ENCODE assay signal across 8 cellular contexts in the genomic region with DNA sequence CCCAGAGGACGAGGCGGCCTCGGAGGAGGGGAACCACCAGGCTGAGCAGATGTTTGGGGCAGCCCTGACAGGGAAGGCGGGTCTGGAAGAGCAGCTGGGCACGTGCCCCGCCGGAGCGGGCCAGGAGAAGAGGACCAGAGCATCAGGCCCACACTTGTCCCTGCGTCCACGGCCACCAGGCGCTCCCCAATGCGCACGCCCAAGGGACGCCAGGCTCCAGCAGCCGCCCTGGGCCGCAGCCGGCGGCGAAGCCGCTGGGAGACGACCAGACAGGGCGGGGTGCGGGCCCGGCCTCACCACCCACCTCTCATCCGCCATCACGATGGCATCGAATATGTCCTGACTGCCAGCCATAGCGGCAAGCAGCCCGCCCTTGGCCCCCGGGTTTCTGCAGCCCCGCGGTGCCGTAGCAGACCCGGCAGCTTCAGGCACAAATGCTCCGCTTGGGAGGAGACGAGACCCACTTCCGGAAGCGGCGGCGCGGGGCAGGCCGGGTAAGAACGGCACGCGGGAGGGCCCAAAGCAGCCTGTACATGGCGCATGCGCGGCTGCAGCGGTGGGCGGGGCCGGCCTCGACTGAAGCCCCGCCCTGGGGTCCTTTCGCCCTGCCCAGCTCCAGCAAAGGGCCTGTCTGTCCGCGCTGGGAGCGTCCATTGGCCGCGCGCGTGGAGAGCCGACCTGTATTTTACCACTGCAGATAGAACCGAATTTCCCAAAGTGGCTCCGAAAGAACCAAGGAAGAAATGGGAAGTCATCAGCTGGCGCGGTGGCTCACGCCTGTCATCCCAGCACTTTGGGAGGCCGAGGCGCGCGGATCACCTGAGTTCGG. TPM values are rescaled to one million over a fixed set of nuclear protein-coding genes. Genes with fewer than 3 reads are reported as not detected.
DNase-seq lines count a peak whose midpoint lies in the region; FAIRE-seq and TF ChIP-seq lines count a peak whose summit lies in the region.

A gene with protein sequence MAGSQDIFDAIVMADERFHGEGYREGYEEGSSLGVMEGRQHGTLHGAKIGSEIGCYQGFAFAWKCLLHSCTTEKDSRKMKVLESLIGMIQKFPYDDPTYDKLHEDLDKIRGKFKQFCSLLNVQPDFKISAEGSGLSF (minus strand): TSS at position 468 of the 829 bp plus-strand sequence. CDS start 114 bp downstream, at position 354.

- FAIRE-seq in G401.6 (lab: Jason Lieb, UNC) (peak; percentile 82), frontal cortex (lab: Jason Lieb, UNC) (no peak)

- peak within 1 kb of the TSS; percentile 97 for H2AK5ac ChIP-seq in neuronal stem cell (ENCODE audit: low read depth, low read length)

- H3K14ac ChIP-seq in neuronal stem cell (ENCODE audit: low read length) = peak within 1 kb of the TSS; percentile 97

- H3K4me1 ChIP-seq in HEK293 (ENCODE audit: control insufficient read depth, insufficient read depth, low read length) = peaks cover 4% of the 10 kb centered on the region; the same call in 1 of the 2 replicates
- peaks cover 5 to 6% of the 10 kb centered on the region in 2 donors for H3K4me1 ChIP-seq in neuronal stem cell (ENCODE audit: control insufficient read depth in 2 of 2, insufficient read depth in 1 of 2, low read depth in 1 of 2, low read length in 2 of 2)
- H3K4me1 ChIP-seq in subcutaneous abdominal adipose tissue (ENCODE audit: control insufficient read depth in 5 of 5, insufficient read depth in 5 of 5, low read length in 5 of 5) = peaks cover 11 to 36% (median 27%) of the 10 kb centered on the region in 5 donors

- H3K27ac Mint-ChIP-seq in activated naive CD4-positive, alpha-beta T cell treated with anti-CD3 and anti-CD28 coated beads for 36 hours = peak within 1 kb of the TSS; percentile 78

- H3K36me3 ChIP-seq in HEK293 (ENCODE audit: control insufficient read depth in 2 of 2, insufficient read depth in 1 of 2, low read length in 2 of 2) = peaks cover 3 to 31% of the 10 kb centered on the region in 2 experiments; a peak in 2 of 3 replicates
- H3K36me3 ChIP-seq in neuronal stem cell (replicated peaks in 1 of 2; ENCODE audit: control insufficient read depth in 2 of 2, insufficient read depth in 2 of 2, low read length in 2 of 2) = peaks cover 8 to 31% of the 10 kb centered on the region in 2 donors
- H3K36me3 ChIP-seq in subcutaneous abdominal adipose tissue (ENCODE audit: control insufficient read depth in 5 of 5, insufficient read depth in 5 of 5, low read length in 5 of 5) = peaks cover 6 to 23% (median 19%) of the 10 kb centered on the region in 5 donors

- H2BK120ac ChIP-seq in neuronal stem cell (ENCODE audit: low read depth, low read length) = no peak within 1 kb of the TSS

- intact Hi-C loops in activated naive CD4-positive, alpha-beta T cell treated with anti-CD3 and anti-CD28 coated beads for 36 hours (cut with micrococcal nuclease) = loop anchor here (5.0 kb wide), 1 partner anchor 527 kb away; a partner anchor contains a TSS

- H3K4me3 Mint-ChIP-seq in activated naive CD4-positive, alpha-beta T cell treated with anti-CD3 and anti-CD28 coated beads for 36 hours = peak within 1 kb of the TSS; percentile 90

- H2BK15ac ChIP-seq in neuronal stem cell (ENCODE audit: low read length) = peak within 1 kb of the TSS; percentile 75

- DNase-seq in MV-4-11 (lab: John Stamatoyannopoulos, UW) (peak; percentile 89), SK-N-DZ (ENCODE audit: low spot score) (peak; percentile 94), frontal cortex (ENCODE audit: low spot score in 2 of 2) (peak; percentile 98 to 99), neuronal stem cell (ENCODE audit: low spot score) (peak; percentile 92)
- DNase-seq in activated naive CD4-positive, alpha-beta T cell treated with anti-CD3 and anti-CD28 coated beads for 36 hours = peak; percentile 95

- peak within 1 kb of the TSS; percentile 67 for H3K27ac ChIP-seq in HEK293 (ENCODE audit: extremely low read depth, low read depth, low read length)
- no peak within 1 kb of the TSS for H3K27ac ChIP-seq in neuronal stem cell (replicated peaks; ENCODE audit: low read length)
- H3K27ac ChIP-seq in subcutaneous abdominal adipose tissue (ENCODE audit: low read depth, low read length) = peak within 1 kb of the TSS; percentile 86

- TF ChIP-seq CTCF in HEK293 (tag by site-specific recombination; IDR thresholded peaks at IDR 0.05) = peak; percentile 25; the same call in 1 of the 2 replicates

- H3K9ac ChIP-seq in neuronal stem cell (ENCODE audit: low read depth, low read length, poor library complexity) (peak within 1 kb of the TSS; percentile 100), subcutaneous abdominal adipose tissue (ENCODE audit: low read length in 5 of 5) (peak within 1 kb of the TSS; percentile 81 to 99 (median 99))

- peak within 1 kb of the TSS; percentile 46 for H2BK12ac ChIP-seq in neuronal stem cell (ENCODE audit: low read length)

- CTCF ChIA-PET in HEK293 (lab: Yijun Ruan, JAX) = interaction anchor here (0.6 to 2.0 kb wide), 7 partner anchors 13 to 713 kb away, joined by 3 to 8 read pairs (median 4); no protein-coding TSS in a partner anchor
- CTCF ChIA-PET in activated naive CD4-positive, alpha-beta T cell treated with anti-CD3 and anti-CD28 coated beads for 36 hours (lab: Charles Lee) = interaction anchor here (0.7 to 2.4 kb wide), 3 partner anchors 32 to 236 kb away, joined by 3 to 6 read pairs (median 4); no protein-coding TSS in a partner anchor

- H3K9me3 ChIP-seq in HEK293 (ENCODE audit: control insufficient read depth, insufficient read depth, low read depth, low read length) (no peaks in the 10 kb centered on the region), neuronal stem cell (replicated peaks in 1 of 2; ENCODE audit: control insufficient read depth in 2 of 2, insufficient read depth in 1 of 2, low read depth in 1 of 2, low read length in 2 of 2) (no peaks in the 10 kb centered on the region), subcutaneous abdominal adipose tissue (ENCODE audit: control insufficient read depth in 5 of 5, low read length in 5 of 5) (no peaks in the 10 kb centered on the region)

- no peak within 1 kb of the TSS for H4K91ac ChIP-seq in neuronal stem cell (ENCODE audit: low read depth, low read length, poor library complexity)

- H3K27me3 ChIP-seq in neuronal stem cell (ENCODE audit: control insufficient read depth in 3 of 3, insufficient read depth in 3 of 3, low read depth in 1 of 3, low read length in 3 of 3) = no peaks in the 10 kb centered on the region
- no peaks in the 10 kb centered on the region for H3K27me3 ChIP-seq in subcutaneous abdominal adipose tissue (ENCODE audit: control insufficient read depth in 5 of 5, insufficient read depth in 4 of 5, low read length in 5 of 5)

- no peaks in the 10 kb centered on the region for H3K9me3 Mint-ChIP-seq in activated naive CD4-positive, alpha-beta T cell treated with anti-CD3 and anti-CD28 coated beads for 36 hours

- peak within 1 kb of the TSS; percentile 93 for H3K23ac ChIP-seq in neuronal stem cell (ENCODE audit: low read depth, low read length, poor library complexity)

- peaks cover 23% of the 10 kb centered on the region for H3K4me1 Mint-ChIP-seq in activated naive CD4-positive, alpha-beta T cell treated with anti-CD3 and anti-CD28 coated beads for 36 hours (ENCODE audit: low read depth)

- peak within 1 kb of the TSS; percentile 89 for H2AFZ ChIP-seq in neuronal stem cell (ENCODE audit: low read length)

- no CpG with 5 or more reads among the region's 72 CpGs for WGBS in neuronal stem cell (ENCODE audit: extremely low coverage in 2 of 2, insufficient read length in 2 of 2, insufficient replicate concordance in 1 of 2), 2 donors

- H3K18ac ChIP-seq in neuronal stem cell (ENCODE audit: low read length) = peak within 1 kb of the TSS; percentile 94

- H3K79me1 ChIP-seq in neuronal stem cell (ENCODE audit: low read depth, low read length) = peaks cover 5% of the 10 kb centered on the region

- H2BK5ac ChIP-seq in neuronal stem cell (ENCODE audit: low read length) = peak within 1 kb of the TSS; percentile 94

- POLR2A ChIA-PET in HEK293 (lab: Yijun Ruan, JAX) = interaction anchor here (0.6 to 2.0 kb wide), 13 partner anchors 8 to 626 kb away, joined by 3 to 6 read pairs (median 4); a partner anchor contains a TSS

- H3K4me2 ChIP-seq in neuronal stem cell (ENCODE audit: insufficient read depth, low read length, poor library complexity, severe bottlenecking) = peak within 1 kb of the TSS; percentile 86

- peak within 1 kb of the TSS; percentile 93 for H3K4ac ChIP-seq in neuronal stem cell (ENCODE audit: low read length)

- peaks cover 4% of the 10 kb centered on the region for H3K36me3 Mint-ChIP-seq in activated naive CD4-positive, alpha-beta T cell treated with anti-CD3 and anti-CD28 coated beads for 36 hours (ENCODE audit: low read depth)

- H4K8ac ChIP-seq in neuronal stem cell (ENCODE audit: low read depth, low read length) = peak within 1 kb of the TSS; percentile 56

- H3K27me3 Mint-ChIP-seq in activated naive CD4-positive, alpha-beta T cell treated with anti-CD3 and anti-CD28 coated beads for 36 hours (ENCODE audit: low read depth) = no peaks in the 10 kb centered on the region

- peak within 1 kb of the TSS; percentile 92 for H3K4me3 ChIP-seq in HEK293 (ENCODE audit: low read depth, low read length)
- H3K4me3 ChIP-seq in neuronal stem cell (ENCODE audit: low read length in 2 of 2) = peak within 1 kb of the TSS; percentile 81 to 95
- H3K4me3 ChIP-seq in subcutaneous abdominal adipose tissue (ENCODE audit: low read depth in 1 of 5, low read length in 5 of 5) = peak within 1 kb of the TSS; percentile 86 to 96 (median 89)

TF ChIP-seq in HEK293, 187 proteins besides CTCF, POLR2A, EP300 and RAD21 (continues in another document):
- no peak for TF ChIP-seq ZNF555 (tag by site-specific recombination; conservative IDR thresholded peaks at IDR 0.05)
- 0 out of 2 replicates have a peak, but pooled peaks have one; percentile 22 for TF ChIP-seq ZNF792 (tag by site-specific recombination; IDR thresholded peaks at IDR 0.05)

RNA-seq across cellular contexts. Expression of the gene that starts here (rescaled TPM):
- 22.1 and 25.3 TPM in 2 replicates for polyA plus RNA-seq in SK-N-DZ (2014; cell fraction: cytosol; rRNA removed)
- polyA plus RNA-seq in SK-N-DZ (2014; cell fraction: nucleus; rRNA removed) = 38.9 and 46.6 TPM in 2 replicates
- 10 to 100 TPM; 14.8 to 14.9 TPM for total RNA-seq in activated naive CD4-positive, alpha-beta T cell treated with anti-CD3 and anti-CD28 coated beads for 36 hours
- total RNA-seq in frontal cortex = 17.1 TPM
- polyA plus RNA-seq in neuronal stem cell (2013, experiment 1 of 2) = 13.6 TPM
- 13.3 TPM for polyA plus RNA-seq in neuronal stem cell (2013, experiment 2 of 2)
